In genomic region chr7:34327681-34328080, GRCh38 we compare ENCODE assay signal across 15 cellular contexts.
DNase-seq lines count a peak whose midpoint lies in the region; ATAC-seq and TF ChIP-seq lines count a peak whose summit lies in the region.
"Had no signal": no experiment of that assay in that cellular context is flagged by ENCODE, and none has a peak within 500 bp of the region (broad histone marks: within the 10 kb centered on the region; RNA-seq: fewer than 3 reads in every experiment).

No MANE protein-coding gene starts in this region.

- H3K36me3 ChIP-seq in WERI-Rb-1 (no peaks in the 10 kb centered on the region), HAP-1 (replicated peaks) (no peaks in the 10 kb centered on the region)

- DNase-seq in EH (ENCODE audit: low read depth) (peak; percentile 79), HS-5 (ENCODE audit: low read depth) (peak; percentile 65), WERI-Rb-1 (peak; percentile 44), foreskin keratinocyte (peak in 1 of 2 donors; percentile 45), HAP-1 (ENCODE audit: low spot score in 2 of 2) (no peak), NCI-H526 treated with DMSO at 0.1 percent for 48 hours (lab: John Stamatoyannopoulos, UW) (no peak)
- no peak for DNase-seq in activated CD8-positive, alpha-beta memory T cell treated with anti-CD3 and anti-CD28 coated beads, Interleukin-2, amount 50 U/mL, for 48 hours
- DNase-seq in stimulated activated naive CD8-positive, alpha-beta T cell treated with anti-CD3 and anti-CD28 coated beads, Interleukin-15, Interleukin-2, amounts not matched to agents 100 U/mL and 50 U/mL, for 24 hours, result no peak
- DNase-seq: CD4-positive, alpha-beta T cell; DND-41; NCI-H1048; NCI-H2107; NCI-H748 treated with DMSO at 0.1 percent for 48 hours; SHP77 treated with DMSO at 0.1 percent for 48 hours had no signal

- peak; percentile 23 for ATAC-seq in foreskin keratinocyte
- no peak for ATAC-seq in stimulated activated naive CD8-positive, alpha-beta T cell treated with anti-CD3 and anti-CD28 coated beads, Interleukin-15, Interleukin-2, amounts not matched to agents 100 U/mL and 50 U/mL, for 24 hours
- ATAC-seq: Panc1 had no signal

- H3K9me3 ChIP-seq in WERI-Rb-1 (ENCODE audit: severe bottlenecking), result no peaks in the 10 kb centered on the region
- no peaks in the 10 kb centered on the region for H3K9me3 ChIP-seq in HAP-1

- in situ Hi-C loops in HAP-1 (cut with MboI; ENCODE audit: low sequenced_read_pairs), result no loop called here

- H3K4me3 ChIP-seq in WERI-Rb-1 (ENCODE audit: low read depth, low read length), result no peak overlapping the region
- no peak overlapping the region for H3K4me3 ChIP-seq in HAP-1

- no peak overlapping the region for H3K27ac ChIP-seq in WERI-Rb-1
- no peak overlapping the region for H3K27ac ChIP-seq in foreskin keratinocyte

- H3K4me1 ChIP-seq in foreskin keratinocyte (no peaks in the 10 kb centered on the region), HAP-1 (no peaks in the 10 kb centered on the region)

- no peaks in the 10 kb centered on the region for H3K27me3 ChIP-seq in WERI-Rb-1 (ENCODE audit: insufficient read depth, low read depth, severe bottlenecking)
- no peaks in the 10 kb centered on the region for H3K27me3 ChIP-seq in foreskin keratinocyte
- no peaks in the 10 kb centered on the region for H3K27me3 ChIP-seq in HAP-1 (ENCODE audit: low read depth)

- TF ChIP-seq CTCF in WERI-Rb-1 (IDR thresholded peaks at IDR 0.05; ENCODE audit: low read depth, low read length), result no peak
- TF ChIP-seq CTCF in foreskin keratinocyte (conservative IDR thresholded peaks at IDR 0.05), result no peak

Comparison
In these comparisons a context has a peak if more than half of its experiments do, and no peak if none do; other contexts are left out.
1. DNase-seq: peak in EH (single experiment), HS-5 (single experiment) and WERI-Rb-1 (single experiment); none in HAP-1 (0 of 2), NCI-H526 treated with DMSO at 0.1 percent for 48 hours (single experiment), activated CD8-positive, alpha-beta memory T cell treated with anti-CD3 and anti-CD28 coated beads, Interleukin-2, amount 50 U/mL, for 48 hours (single experiment) and stimulated activated naive CD8-positive, alpha-beta T cell treated with anti-CD3 and anti-CD28 coated beads, Interleukin-15, Interleukin-2, amounts not matched to agents 100 U/mL and 50 U/mL, for 24 hours (single experiment).